1 cellular context compared by ENCODE assay signal in genomic region chr13:65882810-65883209, GRCh38.
TF ChIP-seq lines count a peak whose summit lies in the region.

No MANE protein-coding gene starts in this region.

TF ChIP-seq in SK-N-SH, 30 proteins besides CTCF, POLR2A, EP300 and RAD21 (continued from another document):
- TF ChIP-seq REST (IDR thresholded peaks at IDR 0.05; ENCODE audit: low read depth, low read length) (no peak), GATA2 (CRISPR knock-in tag; IDR thresholded peaks at IDR 0.05) (no peak), JUND (IDR thresholded peaks at IDR 0.05) (no peak), NRF1 (IDR thresholded peaks at IDR 0.05; ENCODE audit: low read depth, low read length) (no peak), POLR2AphosphoS5 (IDR thresholded peaks at IDR 0.05; ENCODE audit: low read depth, low read length) (no peak), USF1 (IDR thresholded peaks at IDR 0.05; ENCODE audit: borderline replicate concordance, low read depth) (no peak), GABPA (IDR thresholded peaks at IDR 0.05; ENCODE audit: low read depth) (no peak), MXI1 (IDR thresholded peaks at IDR 0.05; ENCODE audit: low read depth, low read length) (no peak), RXRA (IDR thresholded peaks at IDR 0.05; ENCODE audit: borderline replicate concordance, low read depth) (no peak), FOXM1 (IDR thresholded peaks at IDR 0.05; ENCODE audit: low read depth) (no peak), CHD2 (IDR thresholded peaks at IDR 0.05; ENCODE audit: low read length, partially characterized antibody) (no peak), RFX5 (IDR thresholded peaks at IDR 0.05; ENCODE audit: low read length) (no peak)
